ENCODE assay signal across 12 cellular contexts in genomic region chr16:17134586-17134985, GRCh38.
DNase-seq lines count a peak whose midpoint lies in the region; ATAC-seq and TF ChIP-seq lines count a peak whose summit lies in the region.
"Had no signal": no experiment of that assay in that cellular context is flagged by ENCODE, and none has a peak within 500 bp of the region (broad histone marks: within the 10 kb centered on the region; RNA-seq: fewer than 3 reads in every experiment).

No MANE protein-coding gene starts in this region.

- no peaks in the 10 kb centered on the region for H3K4me1 ChIP-seq in mucosa of descending colon (ENCODE audit: low read depth)
- no peaks in the 10 kb centered on the region for H3K4me1 ChIP-seq in Caco-2
- H3K4me1 ChIP-seq: HAP-1 had no signal

- CTCF ChIA-PET in Caco-2 (lab: Charles Lee) = no interaction called here

- BruUV-seq in Caco-2 (replicated peaks; lab: Mats Ljungman, UMichigan) = no TSS peak

- no peak for TF ChIP-seq CTCF in mucosa of descending colon (IDR thresholded peaks at IDR 0.05)
- no peak for TF ChIP-seq CTCF in Caco-2 (IDR thresholded peaks at IDR 0.05; ENCODE audit: insufficient read depth in 1 of 2, low read depth in 1 of 2, low read length in 1 of 2, severe bottlenecking in 1 of 2, unreplicated experiment in 1 of 2)

- no peaks in the 10 kb centered on the region for H3K36me3 ChIP-seq in mucosa of descending colon (ENCODE audit: low read depth)
- no peaks in the 10 kb centered on the region for H3K36me3 ChIP-seq in Caco-2 (ENCODE audit: control insufficient read depth, insufficient read depth, low read length)
- H3K36me3 ChIP-seq: HAP-1 had no signal

- no peak overlapping the region for H3K27ac Mint-ChIP-seq in Caco-2 (ENCODE audit: unreplicated experiment)

- ATAC-seq in GM18868 (IDR thresholded peaks at IDR 0.05; ENCODE audit: unreplicated experiment) (peak; percentile 94), GM21515 (IDR thresholded peaks at IDR 0.05; ENCODE audit: unreplicated experiment) (peak; percentile 90), HG03354 (IDR thresholded peaks at IDR 0.05; ENCODE audit: poor library complexity, severe bottlenecking, unreplicated experiment) (peak; percentile 89), mucosa of descending colon (peak; percentile 22)

- no peaks in the 10 kb centered on the region for H3K27me3 ChIP-seq in Caco-2 (replicated peaks; ENCODE audit: control insufficient read depth, insufficient read depth, low read length)

- POLR2A ChIA-PET in Caco-2 (lab: Charles Lee) = no interaction called here

- H3K9me3 ChIP-seq in mucosa of descending colon = no peaks in the 10 kb centered on the region
- H3K9me3 ChIP-seq in Caco-2 = no peaks in the 10 kb centered on the region
- H3K9me3 ChIP-seq: HAP-1 had no signal

- H3K27me3 Mint-ChIP-seq in Caco-2 (ENCODE audit: insufficient read depth, unreplicated experiment) = no peaks in the 10 kb centered on the region

- H3K4me3 ChIP-seq in mucosa of descending colon (no peak overlapping the region), Caco-2 (ENCODE audit: low read depth, low read length) (no peak overlapping the region)
- H3K4me3 ChIP-seq: coronary artery, HAP-1 had no signal

- H3K4me3 Mint-ChIP-seq in Caco-2 (ENCODE audit: unreplicated experiment) = no peak overlapping the region

- H3K36me3 Mint-ChIP-seq in Caco-2 (ENCODE audit: insufficient read depth, unreplicated experiment) = peaks cover 15% of the 10 kb centered on the region

- intact Hi-C loops in mucosa of descending colon (cut with DNase I, micrococcal nuclease) = no loop called here
- intact Hi-C loops in Caco-2 (cut with micrococcal nuclease; ENCODE audit: unreplicated experiment) = no loop called here

- DNase-seq in mucosa of descending colon = peak in 1 of 3 donors; percentile 5
- DNase-seq in NCI-H2196 treated with DMSO at 0.1 percent for 48 hours (lab: John Stamatoyannopoulos, UW; ENCODE audit: unreplicated experiment) = no peak
- DNase-seq in DMS153 treated with DMSO at 0.1 percent for 48 hours (lab: John Stamatoyannopoulos, UW; ENCODE audit: unreplicated experiment) = no peak
- DNase-seq in Caco-2 = no peak
- DNase-seq in NCI-H1417 (lab: John Stamatoyannopoulos, UW) = no peak
- DNase-seq: GDM1, NCI-H446 had no signal

- H3K9me3 Mint-ChIP-seq in Caco-2 (ENCODE audit: unreplicated experiment) = no peaks in the 10 kb centered on the region

- H3K4me1 Mint-ChIP-seq in Caco-2 (ENCODE audit: low read depth, unreplicated experiment) = no peaks in the 10 kb centered on the region

Comparison
In these comparisons a context has a peak if more than half of its experiments do, and no peak if none do; other contexts are left out.
1. ATAC-seq: peak in every context shown above with its lines; median percentile 94 in GM18868; 90 in GM21515; 89 in HG03354; 22 in mucosa of descending colon.